Comparison of ENCODE assay signal across 2 cellular contexts in the genomic region with DNA sequence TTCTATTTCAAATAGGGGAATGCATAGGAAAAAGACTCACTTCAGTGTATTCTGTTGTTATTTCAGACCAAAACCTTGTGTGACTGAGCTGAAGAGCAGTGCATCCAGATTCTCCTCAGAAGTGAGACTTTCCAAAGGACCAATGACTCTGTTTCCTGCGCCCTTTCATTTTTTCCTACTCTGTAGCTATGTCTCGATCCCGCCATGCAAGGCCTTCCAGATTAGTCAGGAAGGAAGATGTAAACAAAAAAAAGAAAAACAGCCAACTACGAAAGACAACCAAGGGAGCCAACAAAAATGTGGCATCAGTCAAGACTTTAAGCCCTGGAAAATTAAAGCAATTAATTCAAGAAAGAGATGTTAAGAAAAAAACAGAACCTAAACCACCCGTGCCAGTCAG.
TF ChIP-seq lines count a peak whose summit lies in the region.

No MANE protein-coding gene starts in this region.

TF ChIP-seq in GM23338, 12 proteins besides CTCF, POLR2A, EP300 and RAD21:
- TF ChIP-seq, protein P1, sequence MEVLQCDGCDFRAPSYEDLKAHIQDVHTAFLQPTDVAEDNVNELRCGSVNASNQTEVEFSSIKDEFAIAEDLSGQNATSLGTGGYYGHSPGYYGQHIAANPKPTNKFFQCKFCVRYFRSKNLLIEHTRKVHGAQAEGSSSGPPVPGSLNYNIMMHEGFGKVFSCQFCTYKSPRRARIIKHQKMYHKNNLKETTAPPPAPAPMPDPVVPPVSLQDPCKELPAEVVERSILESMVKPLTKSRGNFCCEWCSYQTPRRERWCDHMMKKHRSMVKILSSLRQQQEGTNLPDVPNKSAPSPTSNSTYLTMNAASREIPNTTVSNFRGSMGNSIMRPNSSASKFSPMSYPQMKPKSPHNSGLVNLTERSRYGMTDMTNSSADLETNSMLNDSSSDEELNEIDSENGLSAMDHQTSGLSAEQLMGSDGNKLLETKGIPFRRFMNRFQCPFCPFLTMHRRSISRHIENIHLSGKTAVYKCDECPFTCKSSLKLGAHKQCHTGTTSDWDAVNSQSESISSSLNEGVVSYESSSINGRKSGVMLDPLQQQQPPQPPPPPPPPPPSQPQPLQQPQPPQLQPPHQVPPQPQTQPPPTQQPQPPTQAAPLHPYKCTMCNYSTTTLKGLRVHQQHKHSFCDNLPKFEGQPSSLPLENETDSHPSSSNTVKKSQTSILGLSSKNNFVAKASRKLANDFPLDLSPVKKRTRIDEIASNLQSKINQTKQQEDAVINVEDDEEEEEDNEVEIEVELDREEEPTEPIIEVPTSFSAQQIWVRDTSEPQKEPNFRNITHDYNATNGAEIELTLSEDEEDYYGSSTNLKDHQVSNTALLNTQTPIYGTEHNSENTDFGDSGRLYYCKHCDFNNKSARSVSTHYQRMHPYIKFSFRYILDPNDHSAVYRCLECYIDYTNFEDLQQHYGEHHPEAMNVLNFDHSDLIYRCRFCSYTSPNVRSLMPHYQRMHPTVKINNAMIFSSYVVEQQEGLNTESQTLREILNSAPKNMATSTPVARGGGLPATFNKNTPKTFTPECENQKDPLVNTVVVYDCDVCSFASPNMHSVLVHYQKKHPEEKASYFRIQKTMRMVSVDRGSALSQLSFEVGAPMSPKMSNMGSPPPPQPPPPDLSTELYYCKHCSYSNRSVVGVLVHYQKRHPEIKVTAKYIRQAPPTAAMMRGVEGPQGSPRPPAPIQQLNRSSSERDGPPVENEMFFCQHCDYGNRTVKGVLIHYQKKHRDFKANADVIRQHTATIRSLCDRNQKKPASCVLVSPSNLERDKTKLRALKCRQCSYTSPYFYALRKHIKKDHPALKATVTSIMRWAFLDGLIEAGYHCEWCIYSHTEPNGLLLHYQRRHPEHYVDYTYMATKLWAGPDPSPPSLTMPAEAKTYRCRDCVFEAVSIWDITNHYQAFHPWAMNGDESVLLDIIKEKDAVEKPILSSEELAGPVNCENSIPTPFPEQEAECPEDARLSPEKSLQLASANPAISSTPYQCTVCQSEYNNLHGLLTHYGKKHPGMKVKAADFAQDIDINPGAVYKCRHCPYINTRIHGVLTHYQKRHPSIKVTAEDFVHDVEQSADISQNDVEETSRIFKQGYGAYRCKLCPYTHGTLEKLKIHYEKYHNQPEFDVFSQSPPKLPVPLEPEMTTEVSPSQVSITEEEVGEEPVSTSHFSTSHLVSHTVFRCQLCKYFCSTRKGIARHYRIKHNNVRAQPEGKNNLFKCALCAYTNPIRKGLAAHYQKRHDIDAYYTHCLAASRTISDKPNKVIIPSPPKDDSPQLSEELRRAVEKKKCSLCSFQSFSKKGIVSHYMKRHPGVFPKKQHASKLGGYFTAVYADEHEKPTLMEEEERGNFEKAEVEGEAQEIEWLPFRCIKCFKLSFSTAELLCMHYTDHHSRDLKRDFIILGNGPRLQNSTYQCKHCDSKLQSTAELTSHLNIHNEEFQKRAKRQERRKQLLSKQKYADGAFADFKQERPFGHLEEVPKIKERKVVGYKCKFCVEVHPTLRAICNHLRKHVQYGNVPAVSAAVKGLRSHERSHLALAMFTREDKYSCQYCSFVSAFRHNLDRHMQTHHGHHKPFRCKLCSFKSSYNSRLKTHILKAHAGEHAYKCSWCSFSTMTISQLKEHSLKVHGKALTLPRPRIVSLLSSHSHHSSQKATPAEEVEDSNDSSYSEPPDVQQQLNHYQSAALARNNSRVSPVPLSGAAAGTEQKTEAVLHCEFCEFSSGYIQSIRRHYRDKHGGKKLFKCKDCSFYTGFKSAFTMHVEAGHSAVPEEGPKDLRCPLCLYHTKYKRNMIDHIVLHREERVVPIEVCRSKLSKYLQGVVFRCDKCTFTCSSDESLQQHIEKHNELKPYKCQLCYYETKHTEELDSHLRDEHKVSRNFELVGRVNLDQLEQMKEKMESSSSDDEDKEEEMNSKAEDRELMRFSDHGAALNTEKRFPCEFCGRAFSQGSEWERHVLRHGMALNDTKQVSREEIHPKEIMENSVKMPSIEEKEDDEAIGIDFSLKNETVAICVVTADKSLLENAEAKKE (CRISPR knock-in tag; IDR thresholded peaks at IDR 0.05) = no peak
- no peak for TF ChIP-seq CREB1 (CRISPR knock-in tag; IDR thresholded peaks at IDR 0.05; ENCODE audit: low read depth)

TF ChIP-seq in WTC11, 78 proteins besides CTCF, POLR2A, EP300 and RAD21 (continued from another document):
- TF ChIP-seq, protein P2, sequence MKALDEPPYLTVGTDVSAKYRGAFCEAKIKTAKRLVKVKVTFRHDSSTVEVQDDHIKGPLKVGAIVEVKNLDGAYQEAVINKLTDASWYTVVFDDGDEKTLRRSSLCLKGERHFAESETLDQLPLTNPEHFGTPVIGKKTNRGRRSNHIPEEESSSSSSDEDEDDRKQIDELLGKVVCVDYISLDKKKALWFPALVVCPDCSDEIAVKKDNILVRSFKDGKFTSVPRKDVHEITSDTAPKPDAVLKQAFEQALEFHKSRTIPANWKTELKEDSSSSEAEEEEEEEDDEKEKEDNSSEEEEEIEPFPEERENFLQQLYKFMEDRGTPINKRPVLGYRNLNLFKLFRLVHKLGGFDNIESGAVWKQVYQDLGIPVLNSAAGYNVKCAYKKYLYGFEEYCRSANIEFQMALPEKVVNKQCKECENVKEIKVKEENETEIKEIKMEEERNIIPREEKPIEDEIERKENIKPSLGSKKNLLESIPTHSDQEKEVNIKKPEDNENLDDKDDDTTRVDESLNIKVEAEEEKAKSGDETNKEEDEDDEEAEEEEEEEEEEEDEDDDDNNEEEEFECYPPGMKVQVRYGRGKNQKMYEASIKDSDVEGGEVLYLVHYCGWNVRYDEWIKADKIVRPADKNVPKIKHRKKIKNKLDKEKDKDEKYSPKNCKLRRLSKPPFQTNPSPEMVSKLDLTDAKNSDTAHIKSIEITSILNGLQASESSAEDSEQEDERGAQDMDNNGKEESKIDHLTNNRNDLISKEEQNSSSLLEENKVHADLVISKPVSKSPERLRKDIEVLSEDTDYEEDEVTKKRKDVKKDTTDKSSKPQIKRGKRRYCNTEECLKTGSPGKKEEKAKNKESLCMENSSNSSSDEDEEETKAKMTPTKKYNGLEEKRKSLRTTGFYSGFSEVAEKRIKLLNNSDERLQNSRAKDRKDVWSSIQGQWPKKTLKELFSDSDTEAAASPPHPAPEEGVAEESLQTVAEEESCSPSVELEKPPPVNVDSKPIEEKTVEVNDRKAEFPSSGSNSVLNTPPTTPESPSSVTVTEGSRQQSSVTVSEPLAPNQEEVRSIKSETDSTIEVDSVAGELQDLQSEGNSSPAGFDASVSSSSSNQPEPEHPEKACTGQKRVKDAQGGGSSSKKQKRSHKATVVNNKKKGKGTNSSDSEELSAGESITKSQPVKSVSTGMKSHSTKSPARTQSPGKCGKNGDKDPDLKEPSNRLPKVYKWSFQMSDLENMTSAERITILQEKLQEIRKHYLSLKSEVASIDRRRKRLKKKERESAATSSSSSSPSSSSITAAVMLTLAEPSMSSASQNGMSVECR (CRISPR knock-in tag; IDR thresholded peaks at IDR 0.05; ENCODE audit: borderline replicate concordance) = no peak
- TF ChIP-seq EMX1 (CRISPR knock-in tag; IDR thresholded peaks at IDR 0.05) (no peak), ZBTB21 (CRISPR knock-in tag; IDR thresholded peaks at IDR 0.05; ENCODE audit: borderline replicate concordance) (no peak), GTF2I (CRISPR knock-in tag; conservative IDR thresholded peaks at IDR 0.05) (no peak)
